1 cellular context compared by ENCODE assay signal in genomic region chr17:5419356-5419958, GRCh38.
A peak's percentile ranks its signal among the peaks of the same experiment; 100 is the strongest.
TF ChIP-seq lines count a peak whose summit lies in the region.

NUP88 (minus strand) TSS chr17:5419662; CDS start chr17:5419650, 12 bp downstream.

TF ChIP-seq in HepG2, 621 proteins besides CTCF, POLR2A, EP300 and RAD21 (continued from another document and continues in another):
- no peak for TF ChIP-seq ZNF740 (CRISPR knock-in tag; IDR thresholded peaks at IDR 0.05)
- no peak for TF ChIP-seq ZNF44 (CRISPR knock-in tag; IDR thresholded peaks at IDR 0.05)
- peak; percentile 67 for TF ChIP-seq BORCS8-MEF2B (CRISPR knock-in tag; IDR thresholded peaks at IDR 0.05)
- TF ChIP-seq ZBTB10 (CRISPR knock-in tag; IDR thresholded peaks at IDR 0.05; ENCODE audit: borderline replicate concordance) = no peak
- no peak for TF ChIP-seq ZNF7 (CRISPR knock-in tag; IDR thresholded peaks at IDR 0.05)
- no peak for TF ChIP-seq SKI (IDR thresholded peaks at IDR 0.05; ENCODE audit: partially characterized antibody)
- TF ChIP-seq ZNF776 (CRISPR knock-in tag; IDR thresholded peaks at IDR 0.05) = no peak; the same call in 1 of the 2 replicates
- no peak for TF ChIP-seq GATAD2A (CRISPR knock-in tag; IDR thresholded peaks at IDR 0.05)
- no peak for TF ChIP-seq HOXD1 (CRISPR knock-in tag; IDR thresholded peaks at IDR 0.05)
- TF ChIP-seq ZNF142 (CRISPR knock-in tag; IDR thresholded peaks at IDR 0.05) = no peak
- TF ChIP-seq PCBP2 (optimal IDR thresholded peaks at IDR 0.05; ENCODE audit: low read depth, low read length, poor library complexity, severe bottlenecking) = no peak
- no peak for TF ChIP-seq ZNF644 (CRISPR knock-in tag; IDR thresholded peaks at IDR 0.05; ENCODE audit: low read depth)
- peak; percentile 10; the same call in 1 of the 2 replicates for TF ChIP-seq SIX4 (CRISPR knock-in tag; IDR thresholded peaks at IDR 0.05)
- no peak for TF ChIP-seq XRCC5 (optimal IDR thresholded peaks at IDR 0.05; ENCODE audit: low read length)
- TF ChIP-seq MIER2 (CRISPR knock-in tag; IDR thresholded peaks at IDR 0.05) = no peak
- TF ChIP-seq PHB2 (IDR thresholded peaks at IDR 0.05; ENCODE audit: partially characterized antibody) = no peak
- no peak for TF ChIP-seq MYC (CRISPR knock-in tag; IDR thresholded peaks at IDR 0.05; ENCODE audit: borderline replicate concordance)
- no peak for TF ChIP-seq SNAPC5 (CRISPR knock-in tag; IDR thresholded peaks at IDR 0.05; ENCODE audit: borderline replicate concordance)
- TF ChIP-seq GABPB1 (CRISPR knock-in tag; IDR thresholded peaks at IDR 0.05) = peak; percentile 97
- TF ChIP-seq TEF (CRISPR knock-in tag; IDR thresholded peaks at IDR 0.05) = no peak
- TF ChIP-seq KLF13 (CRISPR knock-in tag; IDR thresholded peaks at IDR 0.05) = no peak
- no peak for TF ChIP-seq NFATC3 (CRISPR knock-in tag; IDR thresholded peaks at IDR 0.05)
- no peak for TF ChIP-seq ZNF431 (CRISPR knock-in tag; IDR thresholded peaks at IDR 0.05; ENCODE audit: borderline replicate concordance, low read depth)
- no peak for TF ChIP-seq ZNF34 (CRISPR knock-in tag; IDR thresholded peaks at IDR 0.05; ENCODE audit: borderline replicate concordance)
- no peak for TF ChIP-seq GFI1 (CRISPR knock-in tag; IDR thresholded peaks at IDR 0.05; ENCODE audit: borderline replicate concordance)
- no peak for TF ChIP-seq TEAD3 (CRISPR knock-in tag; optimal IDR thresholded peaks at IDR 0.05; ENCODE audit: borderline replicate concordance)
- TF ChIP-seq ADNP (CRISPR knock-in tag; IDR thresholded peaks at IDR 0.05) = no peak
- no peak for TF ChIP-seq KDM4B (CRISPR knock-in tag; IDR thresholded peaks at IDR 0.05)
- no peak for TF ChIP-seq MXD3 (CRISPR knock-in tag; IDR thresholded peaks at IDR 0.05)
- no peak for TF ChIP-seq AKNA (CRISPR knock-in tag; IDR thresholded peaks at IDR 0.05; ENCODE audit: borderline replicate concordance)
- no peak; the same call in none of the 2 replicates for TF ChIP-seq BRD4 (CRISPR knock-in tag; IDR thresholded peaks at IDR 0.05)
- peak; percentile 29 for TF ChIP-seq JARID2 (CRISPR knock-in tag; IDR thresholded peaks at IDR 0.05; ENCODE audit: insufficient replicate concordance)
- TF ChIP-seq SP5 (CRISPR knock-in tag; IDR thresholded peaks at IDR 0.05; ENCODE audit: borderline replicate concordance, low read depth) = 0 out of 2 replicates have a peak, but pooled peaks have one; percentile 4
- TF ChIP-seq TFE3 (CRISPR knock-in tag; IDR thresholded peaks at IDR 0.05) = no peak
- no peak for TF ChIP-seq BCL6 (CRISPR knock-in tag; IDR thresholded peaks at IDR 0.05)
- no peak for TF ChIP-seq ZNF136 (CRISPR knock-in tag; IDR thresholded peaks at IDR 0.05; ENCODE audit: low read depth)
- no peak for TF ChIP-seq MTF2 (CRISPR knock-in tag; IDR thresholded peaks at IDR 0.05; ENCODE audit: borderline replicate concordance)
- TF ChIP-seq AGO2 (optimal IDR thresholded peaks at IDR 0.05; ENCODE audit: low read depth, low read length) = peak; percentile 46
- TF ChIP-seq RFX5 (IDR thresholded peaks at IDR 0.05; ENCODE audit: low read depth, low read length) = peak; percentile 23; the same call in 1 of the 2 replicates
- no peak for TF ChIP-seq FOXO4 (CRISPR knock-in tag; conservative IDR thresholded peaks at IDR 0.05)
- no peak for TF ChIP-seq ZNF607 (CRISPR knock-in tag; IDR thresholded peaks at IDR 0.05; ENCODE audit: borderline replicate concordance)
- no peak for TF ChIP-seq HMGA1 (CRISPR knock-in tag; conservative IDR thresholded peaks at IDR 0.05)
- TF ChIP-seq ZNF790 (CRISPR knock-in tag; IDR thresholded peaks at IDR 0.05; ENCODE audit: borderline replicate concordance) = peak; percentile 87; the same call in 1 of the 2 replicates
- TF ChIP-seq ZNF704 (CRISPR knock-in tag; IDR thresholded peaks at IDR 0.05; ENCODE audit: borderline replicate concordance) = no peak; the same call in 1 of the 2 replicates
- TF ChIP-seq ZNF749 (CRISPR knock-in tag; IDR thresholded peaks at IDR 0.05; ENCODE audit: borderline replicate concordance) = 0 out of 2 replicates have a peak, but pooled peaks have one; percentile 44
- TF ChIP-seq ZNF432 (CRISPR knock-in tag; IDR thresholded peaks at IDR 0.05; ENCODE audit: borderline replicate concordance) = no peak
- peak; percentile 69; the same call in 1 of the 2 replicates for TF ChIP-seq KLF6 (CRISPR knock-in tag; IDR thresholded peaks at IDR 0.05)
